Comparison of ENCODE assay signal across 24 cellular contexts in the genomic region with DNA sequence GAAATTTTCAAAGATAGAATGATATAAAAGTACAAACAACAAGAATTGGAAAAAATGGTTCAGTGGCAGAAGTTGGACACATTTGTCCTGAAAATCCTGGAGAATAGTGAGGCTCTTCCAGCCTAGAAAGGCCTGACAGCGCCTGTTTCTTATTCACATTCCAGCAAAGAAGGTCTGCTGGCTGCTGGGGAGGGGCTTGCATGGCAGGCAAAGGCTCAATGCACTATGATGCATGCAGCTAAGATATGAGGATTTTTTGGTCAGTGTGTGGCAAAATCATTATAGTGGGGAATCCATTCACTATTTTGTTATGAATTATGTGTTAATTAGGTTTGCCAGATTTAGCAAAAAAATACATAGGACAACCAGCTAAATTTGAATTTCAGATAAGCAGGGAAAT.
"Had no signal": no experiment of that assay in that cellular context is flagged by ENCODE, and none has a peak within 500 bp of the region (broad histone marks: within the 10 kb centered on the region; RNA-seq: fewer than 3 reads in every experiment).

No MANE protein-coding gene starts in this region.

- H3K36me3 ChIP-seq: heart right ventricle, lower lobe of right lung, ovary, spleen, transverse colon, upper lobe of left lung, vagina had no signal

- H3K4me3 ChIP-seq: heart right ventricle, lower lobe of right lung, ovary, skin epidermis, spleen, transverse colon, upper lobe of left lung, vagina had no signal

- H3K9me3 Mint-ChIP-seq: natural killer cell; stimulated activated effector memory CD8-positive, alpha-beta T cell treated with anti-CD3 and anti-CD28 coated beads, Interleukin-12 subunit alpha, Interleukin-12 subunit beta, amount 100 ng/mL, for 72 hours; stimulated activated naive CD8-positive, alpha-beta T cell treated with anti-CD3 and anti-CD28 coated beads, Interleukin-15, Interleukin-2, amounts not matched to agents 100 ng/mL and 50 ng/mL, for 24 hours had no signal

- H3K27ac Mint-ChIP-seq: natural killer cell; nephron progenitor cell; progenitor cell of endocrine pancreas; stimulated activated effector memory CD8-positive, alpha-beta T cell treated with anti-CD3 and anti-CD28 coated beads, Interleukin-12 subunit alpha, Interleukin-12 subunit beta, amount 100 ng/mL, for 72 hours; stimulated activated naive CD8-positive, alpha-beta T cell treated with anti-CD3 and anti-CD28 coated beads, Interleukin-15, Interleukin-2, amounts not matched to agents 100 ng/mL and 50 ng/mL, for 24 hours had no signal

- H3K9me3 ChIP-seq: lower lobe of right lung, ovary, transverse colon, upper lobe of left lung, vagina had no signal

- H3K4me1 Mint-ChIP-seq: natural killer cell; stimulated activated effector memory CD8-positive, alpha-beta T cell treated with anti-CD3 and anti-CD28 coated beads, Interleukin-12 subunit alpha, Interleukin-12 subunit beta, amount 100 ng/mL, for 72 hours had no signal

- DNase-seq: heart right ventricle; hippocampal formation; kidney glomerular epithelial cell; left cardiac atrium; lower lobe of right lung; mammary epithelial cell; mesenchymal stem cell; naive B cell; natural killer cell; nephron progenitor cell; ovary; right cardiac atrium; spleen; stimulated activated CD4-positive, alpha-beta T cell treated with anti-CD3 and anti-CD28 coated beads, Interleukin-4, amount 100 ng/mL, for 24 hours; stimulated activated naive CD4-positive, alpha-beta T cell; transverse colon; upper lobe of left lung had no signal

- H3K27me3 Mint-ChIP-seq: stimulated activated naive CD8-positive, alpha-beta T cell treated with anti-CD3 and anti-CD28 coated beads, Interleukin-15, Interleukin-2, amounts not matched to agents 100 ng/mL and 50 ng/mL, for 24 hours had no signal

- H3K4me1 ChIP-seq: lower lobe of right lung, spleen, transverse colon, upper lobe of left lung, vagina had no signal

- ATAC-seq: heart right ventricle; left cardiac atrium; left lobe of liver; lower lobe of right lung; natural killer cell; right cardiac atrium; sciatic nerve; stimulated activated effector memory CD8-positive, alpha-beta T cell treated with anti-CD3 and anti-CD28 coated beads, Interleukin-12 subunit alpha, Interleukin-12 subunit beta, amount 100 ng/mL, for 72 hours had no signal

- H3K4me3 Mint-ChIP-seq: naive B cell; natural killer cell; nephron progenitor cell; stimulated activated effector memory CD8-positive, alpha-beta T cell treated with anti-CD3 and anti-CD28 coated beads, Interleukin-12 subunit alpha, Interleukin-12 subunit beta, amount 100 ng/mL, for 72 hours; stimulated activated naive CD8-positive, alpha-beta T cell treated with anti-CD3 and anti-CD28 coated beads, Interleukin-15, Interleukin-2, amounts not matched to agents 100 ng/mL and 50 ng/mL, for 24 hours had no signal

- H3K36me3 Mint-ChIP-seq: natural killer cell; stimulated activated effector memory CD8-positive, alpha-beta T cell treated with anti-CD3 and anti-CD28 coated beads, Interleukin-12 subunit alpha, Interleukin-12 subunit beta, amount 100 ng/mL, for 72 hours had no signal

- H3K27me3 ChIP-seq: heart right ventricle, ovary, spleen, transverse colon, upper lobe of left lung, vagina had no signal

- H3K27ac ChIP-seq: heart right ventricle, lower lobe of right lung, ovary, skin epidermis, spleen, transverse colon, upper lobe of left lung, vagina had no signal
